Comparison of ENCODE assay signal across 8 cellular contexts in the genomic region with DNA sequence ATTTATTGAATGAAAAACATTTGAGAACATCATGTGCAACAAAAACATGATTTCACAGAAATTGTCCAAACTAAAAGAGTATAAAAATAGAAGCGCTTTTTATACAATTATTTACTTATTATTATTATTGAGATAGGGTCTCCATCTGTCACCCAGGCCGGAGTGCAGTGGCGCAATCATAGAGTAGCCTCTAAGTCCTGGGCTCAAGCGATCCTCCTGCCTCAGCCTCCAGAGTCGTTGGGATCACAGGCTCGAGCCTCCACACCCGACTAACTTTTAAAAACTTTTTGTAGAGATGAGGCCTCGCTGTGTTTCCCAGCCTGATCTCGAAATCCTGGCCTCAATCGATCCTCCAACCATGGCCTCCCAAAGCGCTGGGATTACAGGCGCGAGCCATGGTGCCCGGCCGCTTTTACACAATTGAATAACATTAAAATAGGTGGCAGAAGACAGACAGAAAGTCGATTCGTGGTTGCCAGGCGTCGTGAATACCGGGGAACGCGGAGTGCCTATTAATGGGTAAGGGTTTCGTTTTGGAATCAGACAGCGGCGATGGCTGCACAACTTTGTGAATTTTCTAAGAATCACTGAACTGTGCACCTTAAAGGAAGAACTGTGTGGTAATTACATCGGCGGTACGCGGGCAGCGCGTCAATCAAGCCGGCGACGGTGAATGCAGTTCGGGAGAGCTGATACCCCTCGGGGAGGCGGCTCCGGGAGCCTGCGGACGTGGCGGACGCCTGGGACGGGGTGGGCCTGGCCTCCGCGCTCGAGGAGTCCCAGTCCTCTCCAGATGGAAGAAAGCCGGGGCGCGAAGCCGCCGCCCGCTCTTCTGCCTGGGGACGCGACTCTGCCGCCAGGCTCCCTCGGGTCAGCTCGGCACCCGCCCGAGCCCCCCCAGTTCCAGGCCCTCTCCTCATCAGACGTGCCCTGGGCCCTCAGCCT. TPM values are rescaled to one million over a fixed set of nuclear protein-coding genes. Genes with fewer than 3 reads are reported as not detected.
DNase-seq lines count a peak whose midpoint lies in the region; ATAC-seq and TF ChIP-seq lines count a peak whose summit lies in the region.

No MANE protein-coding gene starts in this region.

- no peaks in the 10 kb centered on the region for H3K9me3 ChIP-seq in right atrium auricular region

- H3K4me1 ChIP-seq in right atrium auricular region: peaks cover 0 to 39% of the 10 kb centered on the region in 2 donors

- intact Hi-C loops in sciatic nerve (cut with DNase I): no loop called here

- H3K4me3 ChIP-seq in right atrium auricular region: peak overlapping the region; percentile 83 to 94

- ATAC-seq in GM19397 (IDR thresholded peaks at IDR 0.05; ENCODE audit: unreplicated experiment) (peak; percentile 37), HG03520 (IDR thresholded peaks at IDR 0.05; ENCODE audit: unreplicated experiment) (peak; percentile 31), sciatic nerve (peak; percentile 43)
- ATAC-seq in activated naive CD8-positive, alpha-beta T cell treated with anti-CD3 and anti-CD28 coated beads, Interleukin-2, amount 50 U/mL, for 24 hours: peak; percentile 51

- H3K4me3 Mint-ChIP-seq in activated naive CD8-positive, alpha-beta T cell treated with anti-CD3 and anti-CD28 coated beads, Interleukin-2, amount 50 U/mL, for 24 hours: peak overlapping the region; percentile 96

- H3K27ac Mint-ChIP-seq in activated naive CD8-positive, alpha-beta T cell treated with anti-CD3 and anti-CD28 coated beads, Interleukin-2, amount 50 U/mL, for 24 hours: peak overlapping the region; percentile 94

- peaks cover 4% of the 10 kb centered on the region for H3K36me3 Mint-ChIP-seq in activated naive CD8-positive, alpha-beta T cell treated with anti-CD3 and anti-CD28 coated beads, Interleukin-2, amount 50 U/mL, for 24 hours (ENCODE audit: low read depth)

- no peaks in the 10 kb centered on the region for H3K9me3 Mint-ChIP-seq in activated naive CD8-positive, alpha-beta T cell treated with anti-CD3 and anti-CD28 coated beads, Interleukin-2, amount 50 U/mL, for 24 hours

- no peaks in the 10 kb centered on the region for H3K27me3 Mint-ChIP-seq in activated naive CD8-positive, alpha-beta T cell treated with anti-CD3 and anti-CD28 coated beads, Interleukin-2, amount 50 U/mL, for 24 hours

- H3K36me3 ChIP-seq in right atrium auricular region: no peaks in the 10 kb centered on the region

- H3K4me1 Mint-ChIP-seq in activated naive CD8-positive, alpha-beta T cell treated with anti-CD3 and anti-CD28 coated beads, Interleukin-2, amount 50 U/mL, for 24 hours: peaks cover 50% of the 10 kb centered on the region

- H3K27me3 ChIP-seq in right atrium auricular region: no peaks in the 10 kb centered on the region

- TF ChIP-seq CTCF in right atrium auricular region (IDR thresholded peaks at IDR 0.05): no peak

- peak overlapping the region; percentile 94 to 96 for H3K27ac ChIP-seq in right atrium auricular region

- peak; percentile 69 for DNase-seq in COLO668 (lab: John Stamatoyannopoulos, UW; ENCODE audit: unreplicated experiment)
- peak; percentile 55 for DNase-seq in SHP77 treated with DMSO at 0.1 percent for 48 hours (lab: John Stamatoyannopoulos, UW)
- peak; percentile 61 for DNase-seq in activated naive CD8-positive, alpha-beta T cell treated with anti-CD3 and anti-CD28 coated beads, Interleukin-2, amount 50 U/mL, for 24 hours
- no peak for DNase-seq in right atrium auricular region (ENCODE audit: low spot score)
- DNase-seq in sciatic nerve (ENCODE audit: low spot score): peak; percentile 65
- no peak for DNase-seq in occipital lobe (lab: John Stamatoyannopoulos, UW)

RNA-seq across cellular contexts. Expression of a gene that starts 0.8 kb away (rescaled TPM):
- total RNA-seq in right atrium auricular region (10 to 100 TPM; 24.3 to 27.0 TPM), sciatic nerve (32.5 TPM), occipital lobe (15.4 TPM)

RNA-seq across cellular contexts. Expression of a gene that starts 53.4 kb away (rescaled TPM):
- 10 to 100 TPM; 43.6 to 48.8 TPM for total RNA-seq in right atrium auricular region
- 72.7 TPM for total RNA-seq in sciatic nerve
- 15.1 TPM for total RNA-seq in occipital lobe

Comparison
In these comparisons a context has a peak if more than half of its experiments do, and no peak if none do; other contexts are left out.
1. DNase-seq: peak in COLO668 (single experiment), SHP77 treated with DMSO at 0.1 percent for 48 hours (single experiment), activated naive CD8-positive, alpha-beta T cell treated with anti-CD3 and anti-CD28 coated beads, Interleukin-2, amount 50 U/mL, for 24 hours (single experiment) and sciatic nerve (single experiment); none in right atrium auricular region (single experiment) and occipital lobe (single experiment).
2. Peak in every context shown above with its lines, with median percentiles within 50 percentile points of each other: ATAC-seq.